In genomic region chr6:167705211-167705750, GRCh38 we compare ENCODE assay signal across 20 cellular contexts.
"Had no signal": no experiment of that assay in that cellular context is flagged by ENCODE, and none has a peak within 500 bp of the region (broad histone marks: within the 10 kb centered on the region; RNA-seq: fewer than 3 reads in every experiment).

No MANE protein-coding gene starts in this region.

- H3K27ac Mint-ChIP-seq: activated naive CD8-positive, alpha-beta T cell treated with anti-CD3 and anti-CD28 coated beads for 36 hours had no signal

- H3K9me3 Mint-ChIP-seq: activated naive CD8-positive, alpha-beta T cell treated with anti-CD3 and anti-CD28 coated beads for 36 hours had no signal

- H3K27ac ChIP-seq: cardiac muscle cell, epithelial cell of prostate, neutrophil, tibial artery, uterus had no signal

- H3K9me3 ChIP-seq: neutrophil, tibial artery, uterus had no signal

- H3K36me3 ChIP-seq: cardiac muscle cell, neutrophil, tibial artery, uterus had no signal

- H3K4me3 ChIP-seq: cardiac muscle cell, tibial artery, uterus had no signal

- DNase-seq: activated CD4-positive, alpha-beta T cell treated with anti-CD3 and anti-CD28 coated beads, Interleukin-2, amount 50 U/mL, for 1 hour; activated CD4-positive, CD25-positive, alpha-beta regulatory T cell; activated CD8-positive, alpha-beta memory T cell treated with anti-CD3 and anti-CD28 coated beads for 24 hours; activated gamma-delta T cell treated with Interleukin-2 at 50 U/mL for 16 hours; activated naive CD8-positive, alpha-beta T cell treated with anti-CD3 and anti-CD28 coated beads for 36 hours; amniotic stem cell; dermis blood vessel endothelial cell; foreskin fibroblast; mesendoderm; natural killer cell; retina; stimulated activated CD4-positive, alpha-beta T cell treated with anti-CD3 and anti-CD28 coated beads, Interleukin-2, amount 100 ng/mL, for 24 hours; stimulated activated naive CD8-positive, alpha-beta T cell treated with anti-CD3 and anti-CD28 coated beads, Interleukin-15, Interleukin-2, amounts not matched to agents 100 U/mL and 50 U/mL, for 24 hours; substantia nigra; T-helper 9 cell; tibial artery; uterus had no signal

- H3K27me3 ChIP-seq: cardiac muscle cell, uterus had no signal

- H3K4me1 ChIP-seq: tibial artery, uterus had no signal
